Comparison of ENCODE assay signal across 8 cellular contexts in genomic region chr1:85061711-85062424, GRCh38. TPM values are rescaled to one million over a fixed set of nuclear protein-coding genes. Genes with fewer than 3 reads are reported as not detected.
DNase-seq lines count a peak whose midpoint lies in the region; ATAC-seq and TF ChIP-seq lines count a peak whose summit lies in the region.

No MANE protein-coding gene starts in this region.

- intact Hi-C loops in A673 (cut with micrococcal nuclease; ENCODE audit: unreplicated experiment) = loop anchor here (5.0 kb wide), 3 partner anchors 65 to 195 kb away; partner anchors contain the start of genes C1orf52, MCOLN2 and SYDE2
- intact Hi-C loops in activated CD4-positive, alpha-beta memory T cell treated with anti-CD3 and anti-CD28 coated beads for 36 hours (cut with micrococcal nuclease) = loop anchor here (1.0 kb wide), 2 partner anchors 66 to 197 kb away; partner anchors contain the start of gene C1orf52
- intact Hi-C loops in lower lobe of right lung (cut with DNase I) = no loop called here

- H3K36me3 ChIP-seq in A673 (ENCODE audit: insufficient read depth, low read length, poor library complexity, severe bottlenecking) (no peaks in the 10 kb centered on the region), lower lobe of right lung (no peaks in the 10 kb centered on the region)

- H3K36me3 Mint-ChIP-seq in activated CD4-positive, alpha-beta memory T cell treated with anti-CD3 and anti-CD28 coated beads for 36 hours = no peaks in the 10 kb centered on the region

- peak overlapping the region; percentile 77 for H3K4me3 Mint-ChIP-seq in activated CD4-positive, alpha-beta memory T cell treated with anti-CD3 and anti-CD28 coated beads for 36 hours

- H3K4me1 ChIP-seq in A673 (ENCODE audit: insufficient read depth, low read length, poor library complexity, severe bottlenecking) = peaks cover 42% of the 10 kb centered on the region
- H3K4me1 ChIP-seq in lower lobe of right lung = no peaks in the 10 kb centered on the region

- H3K9me3 Mint-ChIP-seq in activated CD4-positive, alpha-beta memory T cell treated with anti-CD3 and anti-CD28 coated beads for 36 hours = no peaks in the 10 kb centered on the region

- peaks cover 13% of the 10 kb centered on the region for H3K27me3 Mint-ChIP-seq in activated CD4-positive, alpha-beta memory T cell treated with anti-CD3 and anti-CD28 coated beads for 36 hours

- no peak for TF ChIP-seq CTCF in A673 (conservative IDR thresholded peaks at IDR 0.05; ENCODE audit: low read depth, low read length)
- no peak for TF ChIP-seq CTCF in lower lobe of right lung (IDR thresholded peaks at IDR 0.05)

- peak overlapping the region; percentile 49 for H3K4me3 ChIP-seq in A673 (ENCODE audit: low read depth, low read length, poor library complexity, severe bottlenecking)
- peak overlapping the region; percentile 55 for H3K4me3 ChIP-seq in lower lobe of right lung

- H3K27ac ChIP-seq in A673 (ENCODE audit: low read depth, low read length, poor library complexity, severe bottlenecking) (peak overlapping the region; percentile 87), lower lobe of right lung (peak overlapping the region; percentile 54)

- peaks cover 12% of the 10 kb centered on the region for H3K4me1 Mint-ChIP-seq in activated CD4-positive, alpha-beta memory T cell treated with anti-CD3 and anti-CD28 coated beads for 36 hours (ENCODE audit: low read depth)

- H3K27ac Mint-ChIP-seq in activated CD4-positive, alpha-beta memory T cell treated with anti-CD3 and anti-CD28 coated beads for 36 hours = peak overlapping the region; percentile 31

- no TSS peak for BruUV-seq in A673 (replicated peaks; lab: Mats Ljungman, UMichigan)

- no peaks in the 10 kb centered on the region for H3K9me3 ChIP-seq in A673 (ENCODE audit: low read depth, low read length, poor library complexity, severe bottlenecking)
- no peaks in the 10 kb centered on the region for H3K9me3 ChIP-seq in lower lobe of right lung

- POLR2A ChIA-PET in A673 (lab: Charles Lee; ENCODE audit: low non-redundant PET) = no interaction called here
- POLR2A ChIA-PET in activated CD4-positive, alpha-beta memory T cell treated with anti-CD3 and anti-CD28 coated beads for 36 hours (lab: Charles Lee) = interaction anchor here (0.6 to 1.0 kb wide), 2 partner anchors 92 to 169 kb away, joined by 3 read pairs; partner anchors contain the start of gene LPAR3

- ATAC-seq in GM18873 (IDR thresholded peaks at IDR 0.05; ENCODE audit: low FRiP score, unreplicated experiment) (peak; percentile 100), HG03139 (IDR thresholded peaks at IDR 0.05; ENCODE audit: unreplicated experiment) (peak; percentile 100), lower lobe of right lung (peak; percentile 99 to 100)

- DNase-seq in A673 (ENCODE audit: low spot score) (peak; percentile 99), NCI-H524 (lab: John Stamatoyannopoulos, UW) (peak; percentile 81 to 93), lower lobe of right lung (peak; percentile 80)
- DNase-seq in activated CD4-positive, alpha-beta memory T cell treated with anti-CD3 and anti-CD28 coated beads for 36 hours = peak; percentile 89
- DNase-seq in effector CD8-positive, alpha-beta T cell (lab: John Stamatoyannopoulos, UW) = peak; percentile 72
- peak; percentile 64 to 85 (median 72) for DNase-seq in stimulated activated CD4-positive, alpha-beta T cell treated with anti-CD3 and anti-CD28 coated beads, TNF-alpha, amount 100 ng/mL, for 24 hours (ENCODE audit: low read depth in 3 of 3)

- H3K27me3 ChIP-seq in A673 (replicated peaks; ENCODE audit: insufficient read depth, low read depth, low read length, poor library complexity) (no peaks in the 10 kb centered on the region), lower lobe of right lung (ENCODE audit: low read depth) (no peaks in the 10 kb centered on the region)

- CTCF ChIA-PET in A673 (lab: Charles Lee) = interaction anchor here (1.6 kb wide), 1 partner anchor 117 kb away, joined by 6 read pairs; no protein-coding TSS in a partner anchor
- CTCF ChIA-PET in activated CD4-positive, alpha-beta memory T cell treated with anti-CD3 and anti-CD28 coated beads for 36 hours (lab: Charles Lee) = interaction anchor here (0.6 to 2.7 kb wide), 6 partner anchors 117 to 520 kb away, joined by 3 to 18 read pairs (median 4); partner anchors contain the start of gene C1orf52

RNA-seq across cellular contexts. Expression of gene MCOLN3, which starts 13.6 kb away (rescaled TPM):
- total RNA-seq in A673 (2021) = 0.82 and 1.6 TPM in 2 replicates
- under 1 TPM; 0.22 to 0.62 TPM for total RNA-seq in activated CD4-positive, alpha-beta memory T cell treated with anti-CD3 and anti-CD28 coated beads for 36 hours
- 7.6 TPM for total RNA-seq in lower lobe of right lung

Comparison
In these comparisons a context has a peak if more than half of its experiments do, and no peak if none do; other contexts are left out.
1. Peak in every context shown above with its lines: DNase-seq, ATAC-seq, H3K4me3 ChIP-seq and H3K27ac ChIP-seq.